In the genomic region with DNA sequence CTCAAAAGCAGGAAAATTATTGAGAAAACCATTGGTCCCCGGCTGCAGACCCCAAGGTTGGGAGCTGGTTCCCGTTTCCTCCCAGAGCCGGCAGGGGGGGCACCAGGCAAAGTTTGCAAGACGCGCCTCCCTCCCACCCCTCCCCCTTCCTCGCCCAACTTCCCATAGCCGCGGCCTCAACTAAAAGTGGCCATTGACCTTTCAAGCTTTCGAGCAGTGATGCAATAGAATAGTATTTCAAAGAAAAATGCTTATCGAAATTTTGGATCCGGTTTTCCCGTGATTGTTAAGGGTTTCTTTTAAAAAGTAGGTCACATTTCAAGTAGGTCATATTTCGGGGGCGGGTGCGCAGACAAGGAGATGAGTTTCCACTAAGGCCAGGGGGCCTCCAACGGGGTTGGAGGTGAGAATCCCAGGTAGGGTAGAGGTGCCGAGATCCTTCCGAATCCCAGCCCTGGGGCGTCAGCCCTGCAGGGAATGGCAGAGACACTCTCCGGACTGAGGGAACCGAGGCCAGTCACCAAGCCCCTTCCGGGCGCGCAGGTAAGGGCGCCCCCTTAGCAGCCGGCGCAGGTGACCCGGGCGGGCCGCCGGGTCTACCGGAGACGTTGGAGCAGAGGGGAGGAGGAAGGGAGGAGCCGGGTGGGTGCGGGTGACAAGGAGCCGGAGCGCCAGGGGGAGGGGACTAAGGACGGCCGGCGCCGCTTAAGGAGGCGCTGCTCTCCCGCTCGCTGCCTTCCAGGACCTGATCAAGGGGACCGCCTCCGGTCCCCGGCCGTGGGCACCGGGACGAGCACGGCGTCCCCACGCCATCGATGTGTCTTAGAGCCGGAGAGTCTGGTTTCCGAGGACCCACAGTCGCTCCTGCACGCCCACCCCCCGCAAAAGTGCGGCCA, we compare ENCODE assay signal across 1 cellular context.
TF ChIP-seq lines count a peak whose summit lies in the region.

No MANE protein-coding gene starts in this region.

TF ChIP-seq in K562, 482 proteins besides CTCF, POLR2A, EP300 and RAD21 (continued from another document and continues in another):
- TF ChIP-seq, protein P1, sequence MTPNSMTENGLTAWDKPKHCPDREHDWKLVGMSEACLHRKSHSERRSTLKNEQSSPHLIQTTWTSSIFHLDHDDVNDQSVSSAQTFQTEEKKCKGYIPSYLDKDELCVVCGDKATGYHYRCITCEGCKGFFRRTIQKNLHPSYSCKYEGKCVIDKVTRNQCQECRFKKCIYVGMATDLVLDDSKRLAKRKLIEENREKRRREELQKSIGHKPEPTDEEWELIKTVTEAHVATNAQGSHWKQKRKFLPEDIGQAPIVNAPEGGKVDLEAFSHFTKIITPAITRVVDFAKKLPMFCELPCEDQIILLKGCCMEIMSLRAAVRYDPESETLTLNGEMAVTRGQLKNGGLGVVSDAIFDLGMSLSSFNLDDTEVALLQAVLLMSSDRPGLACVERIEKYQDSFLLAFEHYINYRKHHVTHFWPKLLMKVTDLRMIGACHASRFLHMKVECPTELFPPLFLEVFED (CRISPR knock-in tag; conservative IDR thresholded peaks at IDR 0.05), result no peak
- TF ChIP-seq ZNF23 (CRISPR knock-in tag; IDR thresholded peaks at IDR 0.05) (no peak), ZSCAN29 (IDR thresholded peaks at IDR 0.05) (0 out of 2 replicates have a peak, but pooled peaks have one; percentile 19), SP1 (CRISPR knock-in tag; IDR thresholded peaks at IDR 0.05) (no peak), FOSL1 (tag; conservative IDR thresholded peaks at IDR 0.05) (peak; percentile 48; the same call in 1 of the 2 replicates), NCOR1 (IDR thresholded peaks at IDR 0.05) (peak; percentile 79), MED1 (CRISPR knock-in tag; IDR thresholded peaks at IDR 0.05; ENCODE audit: borderline replicate concordance) (no peak), SPI1 (IDR thresholded peaks at IDR 0.05; ENCODE audit: borderline replicate concordance, low read depth, low read length) (no peak), AFF1 (IDR thresholded peaks at IDR 0.05; ENCODE audit: low read depth in 1 of 2, partially characterized antibody in 2 of 2) (peak; percentile 59 to 79), RBM15 (IDR thresholded peaks at IDR 0.05; ENCODE audit: insufficient read depth, low read length) (no peak), ZNF146 (CRISPR knock-in tag; IDR thresholded peaks at IDR 0.05; ENCODE audit: unreplicated experiment) (no peak), E4F1 (CRISPR knock-in tag; IDR thresholded peaks at IDR 0.05; ENCODE audit: borderline replicate concordance) (0 out of 2 replicates have a peak, but pooled peaks have one; percentile 4), CHAMP1 (IDR thresholded peaks at IDR 0.05) (no peak), PREB (CRISPR knock-in tag; IDR thresholded peaks at IDR 0.05) (no peak), BCOR (IDR thresholded peaks at IDR 0.05) (peak; percentile 43), ARID2 (IDR thresholded peaks at IDR 0.05) (no peak; the same call in 1 of the 2 replicates), TEAD4 (IDR thresholded peaks at IDR 0.05; ENCODE audit: low read length) (peak; percentile 49; the same call in 1 of the 2 replicates), TEAD4 (CRISPR knock-in tag; IDR thresholded peaks at IDR 0.05; ENCODE audit: borderline replicate concordance) (no peak), BCLAF1 (IDR thresholded peaks at IDR 0.05; ENCODE audit: borderline replicate concordance in 1 of 2, control insufficient read depth in 1 of 2, low read depth in 2 of 2, low read length in 1 of 2) (no peak), ZBTB17 (CRISPR knock-in tag; IDR thresholded peaks at IDR 0.05) (0 out of 2 replicates have a peak, but pooled peaks have one; percentile 18), TAF7 (tag; IDR thresholded peaks at IDR 0.05) (peak; percentile 22; the same call in 1 of the 2 replicates), ZMIZ1 (IDR thresholded peaks at IDR 0.05; ENCODE audit: low read depth in 2 of 2, low read length in 2 of 2) (0 out of 4 replicates have a peak, but pooled peaks of 1 of the 2 experiments have one; percentile 42), ZBED1 (IDR thresholded peaks at IDR 0.05) (no peak; the same call in 1 of the 2 replicates), ZKSCAN8 (CRISPR knock-in tag; IDR thresholded peaks at IDR 0.05) (0 out of 2 replicates have a peak, but pooled peaks have one; percentile 11), PHF20 (IDR thresholded peaks at IDR 0.05; ENCODE audit: partially characterized antibody) (no peak), ZNF41 (CRISPR knock-in tag; conservative IDR thresholded peaks at IDR 0.05) (no peak), TEAD2 (tag; IDR thresholded peaks at IDR 0.05) (no peak), BRD9 (IDR thresholded peaks at IDR 0.05; ENCODE audit: low read depth, partially characterized antibody) (peak; percentile 89), TRIM24 (IDR thresholded peaks at IDR 0.05) (peak; percentile 46 to 47; a peak in 3 of 4 replicates)
- TF ChIP-seq, protein P2, sequence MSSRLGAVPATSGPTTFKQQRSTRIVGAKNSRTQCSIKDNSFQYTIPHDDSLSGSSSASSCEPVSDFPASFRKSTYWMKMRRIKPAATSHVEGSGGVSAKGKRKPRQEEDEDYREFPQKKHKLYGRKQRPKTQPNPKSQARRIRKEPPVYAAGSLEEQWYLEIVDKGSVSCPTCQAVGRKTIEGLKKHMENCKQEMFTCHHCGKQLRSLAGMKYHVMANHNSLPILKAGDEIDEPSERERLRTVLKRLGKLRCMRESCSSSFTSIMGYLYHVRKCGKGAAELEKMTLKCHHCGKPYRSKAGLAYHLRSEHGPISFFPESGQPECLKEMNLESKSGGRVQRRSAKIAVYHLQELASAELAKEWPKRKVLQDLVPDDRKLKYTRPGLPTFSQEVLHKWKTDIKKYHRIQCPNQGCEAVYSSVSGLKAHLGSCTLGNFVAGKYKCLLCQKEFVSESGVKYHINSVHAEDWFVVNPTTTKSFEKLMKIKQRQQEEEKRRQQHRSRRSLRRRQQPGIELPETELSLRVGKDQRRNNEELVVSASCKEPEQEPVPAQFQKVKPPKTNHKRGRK (tag; IDR thresholded peaks at IDR 0.05), result no peak
- TF ChIP-seq, protein P3, sequence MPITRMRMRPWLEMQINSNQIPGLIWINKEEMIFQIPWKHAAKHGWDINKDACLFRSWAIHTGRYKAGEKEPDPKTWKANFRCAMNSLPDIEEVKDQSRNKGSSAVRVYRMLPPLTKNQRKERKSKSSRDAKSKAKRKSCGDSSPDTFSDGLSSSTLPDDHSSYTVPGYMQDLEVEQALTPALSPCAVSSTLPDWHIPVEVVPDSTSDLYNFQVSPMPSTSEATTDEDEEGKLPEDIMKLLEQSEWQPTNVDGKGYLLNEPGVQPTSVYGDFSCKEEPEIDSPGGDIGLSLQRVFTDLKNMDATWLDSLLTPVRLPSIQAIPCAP (CRISPR knock-in tag; IDR thresholded peaks at IDR 0.05; ENCODE audit: borderline replicate concordance), result no peak
